ENCODE assay signal across 2 cellular contexts in genomic region chr3:185306847-185307246, GRCh38.
TF ChIP-seq lines count a peak whose summit lies in the region.

No MANE protein-coding gene starts in this region.

TF ChIP-seq in HCT116, 20 proteins besides CTCF, POLR2A, EP300 and RAD21:
- TF ChIP-seq ZFX (IDR thresholded peaks at IDR 0.05) (no peak), JUND (IDR thresholded peaks at IDR 0.05) (no peak), CBX3 (IDR thresholded peaks at IDR 0.05; ENCODE audit: low read depth) (peak; percentile 32; the same call in 1 of the 2 replicates), SIN3A (IDR thresholded peaks at IDR 0.05; ENCODE audit: low read depth) (no peak), CEBPB (IDR thresholded peaks at IDR 0.05; ENCODE audit: low read depth) (no peak), REST (IDR thresholded peaks at IDR 0.05; ENCODE audit: low read depth) (no peak)
TF ChIP-seq in HCT116: peak in this region for 1.

TF ChIP-seq in K562, 482 proteins besides CTCF, POLR2A, EP300 and RAD21:
- TF ChIP-seq ZNF436 (CRISPR knock-in tag; IDR thresholded peaks at IDR 0.05) (no peak), CREM (IDR thresholded peaks at IDR 0.05; ENCODE audit: low read depth) (no peak), TRIM28 (IDR thresholded peaks at IDR 0.05) (peak; percentile 68), CBX3 (IDR thresholded peaks at IDR 0.05; ENCODE audit: borderline replicate concordance in 1 of 2, low read length in 2 of 2) (peak in 1 of 2 experiments; percentile 60; a peak in 1 of 3 replicates), JUN (IDR thresholded peaks at IDR 0.05; ENCODE audit: borderline replicate concordance, low read depth, low read length) (no peak), JUN (CRISPR knock-in tag; IDR thresholded peaks at IDR 0.05; ENCODE audit: borderline replicate concordance) (no peak)
TF ChIP-seq in K562: peak in this region for 2.
